Comparison of ENCODE assay signal across 8 cellular contexts in genomic region chrX:41720125-41720780, GRCh38. TPM values are rescaled to one million over a fixed set of nuclear protein-coding genes. Genes with fewer than 3 reads are reported as not detected.
DNase-seq lines count a peak whose midpoint lies in the region; ATAC-seq and TF ChIP-seq lines count a peak whose summit lies in the region.

No MANE protein-coding gene starts in this region.

- peaks cover 14% of the 10 kb centered on the region for H3K36me3 Mint-ChIP-seq in osteocyte (ENCODE audit: unreplicated experiment)

- DNase-seq in activated T-cell treated with anti-CD3 and anti-CD28 coated beads, Interleukin-2, amount 50 U/mL, for 1 hour = peak; percentile 28
- DNase-seq in smooth muscle cell (lab: John Stamatoyannopoulos, UW; ENCODE audit: unreplicated experiment) (no peak), osteocyte (ENCODE audit: extremely low spot score, unreplicated experiment) (no peak), putamen (ENCODE audit: low spot score) (no peak), SK-N-SH (no peak), H4 (ENCODE audit: low spot score) (no peak)

- H3K9me3 Mint-ChIP-seq in osteocyte (ENCODE audit: unreplicated experiment) = peaks cover 14% of the 10 kb centered on the region

- peak; percentile 78 for ATAC-seq in GM19463 (IDR thresholded peaks at IDR 0.05; ENCODE audit: unreplicated experiment)
- ATAC-seq in HG03139 (IDR thresholded peaks at IDR 0.05; ENCODE audit: unreplicated experiment) = peak; percentile 80

- no peak overlapping the region for H3K27ac Mint-ChIP-seq in osteocyte (ENCODE audit: unreplicated experiment)

- H3K9ac ChIP-seq in smooth muscle cell (ENCODE audit: low read depth) = no peak overlapping the region
- H3K9ac ChIP-seq in SK-N-SH = no peak overlapping the region

- no peaks in the 10 kb centered on the region for H3K9me2 ChIP-seq in SK-N-SH

- H3K9me3 ChIP-seq in smooth muscle cell (replicated peaks; ENCODE audit: low read depth) = no peaks in the 10 kb centered on the region
- H3K9me3 ChIP-seq in SK-N-SH = no peaks in the 10 kb centered on the region

- no peaks in the 10 kb centered on the region for H3K36me3 ChIP-seq in smooth muscle cell (ENCODE audit: low read depth)
- no peaks in the 10 kb centered on the region for H3K36me3 ChIP-seq in SK-N-SH (replicated peaks in 1 of 2; ENCODE audit: control insufficient read depth in 1 of 2, insufficient read depth in 2 of 2, low read length in 1 of 2)

- POLR2A ChIA-PET in SK-N-SH (lab: Yijun Ruan, JAX) = no interaction called here

- CTCF ChIA-PET in SK-N-SH (lab: Yijun Ruan, JAX) = interaction anchor here (0.9 kb wide), 1 partner anchor 11 kb away, joined by 3 read pairs; no protein-coding TSS in a partner anchor

- H3F3A ChIP-seq in smooth muscle cell (ENCODE audit: low read depth) = no peaks in the 10 kb centered on the region
- no peaks in the 10 kb centered on the region for H3F3A ChIP-seq in SK-N-SH (replicated peaks; ENCODE audit: insufficient read depth)

- no peaks in the 10 kb centered on the region for H4K20me1 ChIP-seq in smooth muscle cell (ENCODE audit: low read depth)
- no peaks in the 10 kb centered on the region for H4K20me1 ChIP-seq in SK-N-SH (ENCODE audit: insufficient read depth)

- no peaks in the 10 kb centered on the region for H3K27me3 Mint-ChIP-seq in osteocyte (ENCODE audit: unreplicated experiment)

- no peaks in the 10 kb centered on the region for H3K4me1 Mint-ChIP-seq in osteocyte (ENCODE audit: unreplicated experiment)

- 24% methylated on average over 3 of the region's 3 CpGs for WGBS in smooth muscle cell (ENCODE audit: low lambda C conversion rate)
- WGBS in SK-N-SH (ENCODE audit: low lambda C conversion rate) = 54% methylated on average over 2 of the region's 3 CpGs

- TF ChIP-seq EP300 in SK-N-SH (IDR thresholded peaks at IDR 0.05; ENCODE audit: borderline replicate concordance in 1 of 2, low read depth in 1 of 2, low read length in 1 of 2) = no peak

- H3K79me2 ChIP-seq in smooth muscle cell (ENCODE audit: low read depth) (no peaks in the 10 kb centered on the region), SK-N-SH (ENCODE audit: insufficient read depth) (no peaks in the 10 kb centered on the region)

- H3K27me3 ChIP-seq in smooth muscle cell (ENCODE audit: low read depth) (no peaks in the 10 kb centered on the region), SK-N-SH (ENCODE audit: insufficient read depth) (no peaks in the 10 kb centered on the region)

- H3K4me3 Mint-ChIP-seq in osteocyte (ENCODE audit: unreplicated experiment) = no peak overlapping the region

- peaks cover 23% of the 10 kb centered on the region for H3K4me1 ChIP-seq in smooth muscle cell (ENCODE audit: low read depth)
- no peaks in the 10 kb centered on the region for H3K4me1 ChIP-seq in SK-N-SH (ENCODE audit: control insufficient read depth in 1 of 2, insufficient read depth in 2 of 2, low read depth in 1 of 2, low read length in 1 of 2)

- peak overlapping the region; percentile 74 for H3K27ac ChIP-seq in smooth muscle cell (ENCODE audit: low read depth)
- no peak overlapping the region for H3K27ac ChIP-seq in SK-N-SH (ENCODE audit: low read depth in 2 of 2, low read length in 1 of 2)

- no peak overlapping the region for H2AFZ ChIP-seq in smooth muscle cell (ENCODE audit: low read depth)
- no peak overlapping the region for H2AFZ ChIP-seq in SK-N-SH (ENCODE audit: low read depth)

- H3K4me2 ChIP-seq in smooth muscle cell (peak overlapping the region; percentile 19), SK-N-SH (no peak overlapping the region)

- TF ChIP-seq CTCF in smooth muscle cell (IDR thresholded peaks at IDR 0.05; ENCODE audit: borderline replicate concordance, insufficient read depth, poor library complexity, severe bottlenecking) (no peak), osteocyte (IDR thresholded peaks at IDR 0.05) (no peak), SK-N-SH (IDR thresholded peaks at IDR 0.05) (no peak)

- no peak for TF ChIP-seq RAD21 in SK-N-SH (IDR thresholded peaks at IDR 0.05; ENCODE audit: low read length)

- H3K4me3 ChIP-seq in smooth muscle cell (no peak overlapping the region), SK-N-SH (ENCODE audit: low read depth in 2 of 2, low read length in 1 of 2) (no peak overlapping the region)

TF ChIP-seq in SK-N-SH, 30 proteins besides CTCF, POLR2A, EP300 and RAD21:
- no peak for TF ChIP-seq TEAD4 (IDR thresholded peaks at IDR 0.05; ENCODE audit: borderline replicate concordance, insufficient read depth)
- TF ChIP-seq SIN3A (IDR thresholded peaks at IDR 0.05; ENCODE audit: borderline replicate concordance, low read depth, low read length) = no peak
- TF ChIP-seq ELF1 (IDR thresholded peaks at IDR 0.05) = no peak
- TF ChIP-seq IRF3 (IDR thresholded peaks at IDR 0.05; ENCODE audit: low read depth, low read length) = no peak
- no peak for TF ChIP-seq RFX5 (IDR thresholded peaks at IDR 0.05; ENCODE audit: low read length)
- TF ChIP-seq NFIC (IDR thresholded peaks at IDR 0.05; ENCODE audit: borderline replicate concordance) = no peak
- no peak for TF ChIP-seq GATA2 (CRISPR knock-in tag; IDR thresholded peaks at IDR 0.05)
- no peak for TF ChIP-seq TAF1 (IDR thresholded peaks at IDR 0.05; ENCODE audit: borderline replicate concordance, low read depth, low read length)
- TF ChIP-seq RCOR1 (IDR thresholded peaks at IDR 0.05; ENCODE audit: low read length) = no peak
- TF ChIP-seq NRF1 (IDR thresholded peaks at IDR 0.05; ENCODE audit: low read depth, low read length) = no peak
- no peak for TF ChIP-seq SMC3 (IDR thresholded peaks at IDR 0.05; ENCODE audit: low read depth, low read length)
- TF ChIP-seq TCF12 (IDR thresholded peaks at IDR 0.05) = no peak
- no peak for TF ChIP-seq RXRA (IDR thresholded peaks at IDR 0.05; ENCODE audit: borderline replicate concordance, low read depth)
- TF ChIP-seq FOSL2 (IDR thresholded peaks at IDR 0.05; ENCODE audit: borderline replicate concordance, low read depth) = no peak
- TF ChIP-seq GABPA (IDR thresholded peaks at IDR 0.05; ENCODE audit: low read depth) = no peak
- no peak for TF ChIP-seq POLR2AphosphoS5 (IDR thresholded peaks at IDR 0.05; ENCODE audit: low read depth, low read length)

RNA-seq across cellular contexts. Expression of gene GPR82, which starts 3.7 kb away (rescaled TPM):
- total RNA-seq in smooth muscle cell (not detected in 2 replicates), osteocyte (not detected in 2 replicates)
- polyA plus RNA-seq in smooth muscle cell (0.11 and 0.25 TPM in 2 replicates), SK-N-SH (2012; rRNA removed) (not detected in 2 replicates)
- 0.01 TPM in 1 of 2 replicates, not detected in the other for polyA plus RNA-seq in SK-N-SH (2012; cell fraction: cytosol; rRNA removed)
- polyA plus RNA-seq in SK-N-SH (2012; cell fraction: nucleus; rRNA removed) = not detected in 2 replicates
- total RNA-seq in H4 (2014; rRNA removed; shearing (Covaris generic)) = not detected in 2 replicates

RNA-seq across cellular contexts. Expression of gene GPR34, which starts 31.5 kb away (rescaled TPM):
- 0.31 and 2.2 TPM in 2 replicates for total RNA-seq in smooth muscle cell
- polyA plus RNA-seq in smooth muscle cell = 0.31 and 0.96 TPM in 2 replicates
- total RNA-seq in osteocyte = not detected in 2 replicates
- polyA plus RNA-seq in SK-N-SH (2012; rRNA removed) = not detected in 2 replicates
- polyA plus RNA-seq in SK-N-SH (2012; cell fraction: cytosol; rRNA removed) = not detected in 2 replicates
- polyA plus RNA-seq in SK-N-SH (2012; cell fraction: nucleus; rRNA removed) = not detected in 2 replicates
- total RNA-seq in H4 (2014; rRNA removed; shearing (Covaris generic)) = not detected in 2 replicates
